In the genomic region with DNA sequence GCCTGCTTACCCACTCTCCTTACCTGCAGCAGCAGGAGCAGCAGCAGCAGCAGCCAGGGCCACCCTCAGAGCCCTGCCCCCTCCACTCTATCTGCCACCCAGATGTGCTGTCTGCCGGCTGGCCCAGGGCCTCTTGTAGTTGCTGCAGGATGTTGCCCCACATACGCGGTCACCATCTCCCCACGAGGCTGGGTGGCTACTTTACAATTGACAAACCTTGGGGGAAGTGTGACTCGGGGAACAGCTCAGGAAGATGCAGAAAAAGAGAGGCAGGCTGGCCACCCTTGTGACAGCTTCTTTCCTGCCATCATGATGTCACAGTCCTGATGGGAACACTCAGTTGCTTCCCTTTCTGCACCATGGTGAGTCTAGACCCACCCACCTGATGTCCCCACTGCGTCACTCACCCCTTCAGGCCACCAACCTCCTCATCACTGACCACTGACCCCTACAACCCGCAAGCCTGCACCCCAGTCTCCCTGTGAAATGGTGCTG, we compare ENCODE assay signal across 14 cellular contexts. TPM values are rescaled to one million over a fixed set of nuclear protein-coding genes. Genes with fewer than 3 reads are reported as not detected.
DNase-seq lines count a peak whose midpoint lies in the region; ATAC-seq and TF ChIP-seq lines count a peak whose summit lies in the region.
"Had no signal": no experiment of that assay in that cellular context is flagged by ENCODE, and none has a peak within 500 bp of the region (broad histone marks: within the 10 kb centered on the region; RNA-seq: fewer than 3 reads in every experiment).

No MANE protein-coding gene starts in this region.

- peaks cover 58 to 72% of the 10 kb centered on the region in 2 donors for H3K36me3 Mint-ChIP-seq in CD14-positive monocyte
- no peaks in the 10 kb centered on the region for H3K36me3 Mint-ChIP-seq in natural killer cell treated with Interleukin-12 subunit alpha and Interleukin-12 subunit beta and Interleukin-15 and Interleukin-18, amount 100 ng/mL, for 72 hours

- no peaks in the 10 kb centered on the region for H3K27me3 ChIP-seq in uterus

- ATAC-seq in Right ventricle myocardium inferior (peak; percentile 65), HG02870 (IDR thresholded peaks at IDR 0.05; ENCODE audit: unreplicated experiment) (no peak), GM21576 (IDR thresholded peaks at IDR 0.05; ENCODE audit: unreplicated experiment) (no peak)
- ATAC-seq in natural killer cell treated with Interleukin-12 subunit alpha and Interleukin-12 subunit beta and Interleukin-15 and Interleukin-18, amount 100 ng/mL, for 72 hours, result peak; percentile 94

- H3K4me3 ChIP-seq in uterus, result no peak overlapping the region
- H3K4me3 ChIP-seq: GM23248 had no signal

- H3K27ac ChIP-seq in uterus, result no peak overlapping the region
- H3K27ac ChIP-seq: C4-2B, GM23248 had no signal

- no peaks in the 10 kb centered on the region for H3K36me3 ChIP-seq in uterus

- H3K27ac Mint-ChIP-seq in CD14-positive monocyte, result peak overlapping the region; percentile 99 to 100 (median 100)
- peak overlapping the region; percentile 81 to 91 for H3K27ac Mint-ChIP-seq in natural killer cell treated with Interleukin-12 subunit alpha and Interleukin-12 subunit beta and Interleukin-15 and Interleukin-18, amount 100 ng/mL, for 72 hours

- peak overlapping the region; percentile 75 to 95 for H3K4me3 Mint-ChIP-seq in CD14-positive monocyte
- peak overlapping the region; percentile 82 for H3K4me3 Mint-ChIP-seq in natural killer cell treated with Interleukin-12 subunit alpha and Interleukin-12 subunit beta and Interleukin-15 and Interleukin-18, amount 100 ng/mL, for 72 hours

- peaks cover 82% of the 10 kb centered on the region for H3K4me1 Mint-ChIP-seq in CD14-positive monocyte
- peaks cover 18 to 28% of the 10 kb centered on the region in 2 donors for H3K4me1 Mint-ChIP-seq in natural killer cell treated with Interleukin-12 subunit alpha and Interleukin-12 subunit beta and Interleukin-15 and Interleukin-18, amount 100 ng/mL, for 72 hours (ENCODE audit: low read depth in 2 of 2)

- H3K27me3 Mint-ChIP-seq in CD14-positive monocyte (ENCODE audit: low read depth in 3 of 3), result peaks cover 0 to 4% (median 2%) of the 10 kb centered on the region in 3 donors
- H3K27me3 Mint-ChIP-seq in natural killer cell treated with Interleukin-12 subunit alpha and Interleukin-12 subunit beta and Interleukin-15 and Interleukin-18, amount 100 ng/mL, for 72 hours, result no peaks in the 10 kb centered on the region

- H3K9me3 ChIP-seq in uterus, result no peaks in the 10 kb centered on the region

- intact Hi-C loops in CD14-positive monocyte (cut with micrococcal nuclease), result loop anchor here (2.0 to 5.0 kb wide), 3 partner anchors 15 to 200 kb away; a partner anchor contains a TSS
- intact Hi-C loops in Right ventricle myocardium inferior (cut with DNase I), result no loop called here
- intact Hi-C loops in uterus (cut with DNase I; ENCODE audit: low total_unique reads), result no loop called here

- peak; percentile 98 for DNase-seq in CD14-positive monocyte (ENCODE audit: low spot score)
- DNase-seq in NOMO-1 (lab: John Stamatoyannopoulos, UW; ENCODE audit: unreplicated experiment in 2 of 2), result peak; percentile 91 to 95
- DNase-seq in Right ventricle myocardium inferior (ENCODE audit: missing footprints), result peak; percentile 90
- peak; percentile 84 for DNase-seq in natural killer cell treated with Interleukin-12 subunit alpha and Interleukin-12 subunit beta and Interleukin-15 and Interleukin-18, amount 100 ng/mL, for 72 hours (ENCODE audit: low spot score)
- DNase-seq in uterus, result no peak
- no peak for DNase-seq in stimulated activated naive CD4-positive, alpha-beta T cell (lab: John Stamatoyannopoulos, UW)
- DNase-seq: GM23248, mesendoderm, NCI-H1436 had no signal

- no peaks in the 10 kb centered on the region for H3K4me1 ChIP-seq in uterus

- no peak for TF ChIP-seq POLR2A in uterus (IDR thresholded peaks at IDR 0.05)

- H3K9me3 Mint-ChIP-seq in CD14-positive monocyte, result peaks cover 0 to 11% (median 0%) of the 10 kb centered on the region in 7 donors
- H3K9me3 Mint-ChIP-seq in natural killer cell treated with Interleukin-12 subunit alpha and Interleukin-12 subunit beta and Interleukin-15 and Interleukin-18, amount 100 ng/mL, for 72 hours, result peaks cover 4% of the 10 kb centered on the region

- TF ChIP-seq CTCF in CD14-positive monocyte (IDR thresholded peaks at IDR 0.05) (no peak), uterus (IDR thresholded peaks at IDR 0.05) (no peak)

RNA-seq across cellular contexts. Expression of a gene that starts 14.5 kb away (rescaled TPM):
- 100 to 1,000 TPM; 175 to 303 TPM for polyA plus RNA-seq in CD14-positive monocyte
- total RNA-seq in Right ventricle myocardium inferior (1.2 TPM), uterus (10 to 100 TPM in 1 of 4 donors, 1 to 10 TPM in 1, under 1 TPM in 2; 0.26 to 30.6 (median 1.1) TPM)
- total RNA-seq in natural killer cell treated with Interleukin-12 subunit alpha and Interleukin-12 subunit beta and Interleukin-15 and Interleukin-18, amount 100 ng/mL, for 72 hours, result under 1 TPM in 1 of 2 donors, not detected in 1; 0.38 TPM
- total RNA-seq: glomerular endothelial cell, GM23248, HT1080 had no signal
- polyA plus RNA-seq: GM23248 had no signal

RNA-seq across cellular contexts. Expression of a gene that starts 43.8 kb away (rescaled TPM):
- polyA plus RNA-seq in CD14-positive monocyte, result not detected
- not detected for total RNA-seq in Right ventricle myocardium inferior
- not detected for total RNA-seq in natural killer cell treated with Interleukin-12 subunit alpha and Interleukin-12 subunit beta and Interleukin-15 and Interleukin-18, amount 100 ng/mL, for 72 hours
- not detected for total RNA-seq in uterus
- total RNA-seq: glomerular endothelial cell, GM23248, HT1080 had no signal
- polyA plus RNA-seq: GM23248 had no signal

Comparison
In these comparisons a context has a peak if more than half of its experiments do, and no peak if none do; other contexts are left out.
1. DNase-seq: peak in CD14-positive monocyte (single experiment), NOMO-1 (2 of 2), Right ventricle myocardium inferior (single experiment) and natural killer cell treated with Interleukin-12 subunit alpha and Interleukin-12 subunit beta and Interleukin-15 and Interleukin-18, amount 100 ng/mL, for 72 hours (single experiment); none in uterus (0 of 2) and stimulated activated naive CD4-positive, alpha-beta T cell (0 of 6).
2. ATAC-seq: peak in Right ventricle myocardium inferior (single experiment) and natural killer cell treated with Interleukin-12 subunit alpha and Interleukin-12 subunit beta and Interleukin-15 and Interleukin-18, amount 100 ng/mL, for 72 hours (2 of 2); none in HG02870 (single experiment) and GM21576 (single experiment).
3. intact Hi-C loops: an anchor here in CD14-positive monocyte (2.0 to 5.0 kb wide); none called in Right ventricle myocardium inferior and uterus.